In the genomic region with DNA sequence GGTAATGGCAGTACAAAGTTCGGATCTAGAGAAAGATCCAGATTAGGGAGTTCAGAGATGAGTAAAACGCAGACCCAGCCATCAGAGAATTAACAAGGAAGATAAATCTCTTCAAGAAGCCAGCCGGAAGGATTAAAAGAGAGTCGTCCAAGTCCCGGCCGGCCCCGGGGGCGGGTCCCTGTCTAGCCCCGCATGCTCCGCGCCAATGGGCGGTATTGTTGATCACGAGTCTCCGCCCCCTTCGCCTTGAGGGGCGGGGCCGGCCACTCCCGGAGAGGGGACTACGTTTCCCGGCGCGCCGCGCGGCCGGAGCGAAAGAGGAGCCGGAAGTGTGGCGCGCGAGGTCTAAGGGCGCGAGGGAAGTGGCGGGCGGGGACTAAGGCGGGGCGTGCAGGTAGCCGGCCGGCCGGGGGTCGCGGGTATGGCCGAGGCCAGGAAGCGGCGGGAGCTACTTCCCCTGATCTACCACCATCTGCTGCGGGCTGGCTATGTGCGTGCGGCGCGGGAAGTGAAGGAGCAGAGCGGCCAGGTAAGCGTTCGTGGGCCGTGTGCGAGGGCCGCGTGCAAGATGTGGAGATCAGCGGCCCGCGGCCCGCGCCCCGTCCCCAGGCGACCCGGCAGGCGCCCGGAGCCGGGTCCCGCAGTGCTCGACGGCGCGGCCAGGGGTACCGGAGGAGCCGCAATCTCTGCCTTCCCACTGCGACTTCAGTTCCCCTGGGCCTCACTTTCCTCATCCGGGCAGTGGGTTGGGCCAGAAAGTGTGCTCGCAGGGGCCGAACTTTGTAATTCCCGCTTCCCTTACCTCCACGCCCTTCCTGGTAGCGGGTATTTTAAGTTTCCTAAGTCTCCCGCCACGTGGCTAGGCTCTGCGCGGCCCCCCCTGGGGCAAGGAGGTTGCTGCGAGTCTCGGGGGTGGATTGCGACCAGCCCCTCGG, we compare ENCODE assay signal across 8 cellular contexts. TPM values are rescaled to one million over a fixed set of nuclear protein-coding genes. Genes with fewer than 3 reads are reported as not detected.
DNase-seq lines count a peak whose midpoint lies in the region; ATAC-seq and TF ChIP-seq lines count a peak whose summit lies in the region.

TSS of gene TCOF1 (plus strand) at position 372 of the 935 bp plus-strand sequence. CDS start at position 422, 50 bp downstream.

- peak; percentile 60 for DNase-seq in DMS79 treated with DMSO at 0.1 percent for 48 hours (lab: John Stamatoyannopoulos, UW)
- DNase-seq in Karpas-422 = peak; percentile 99
- peak; percentile 93 for DNase-seq in RKO (ENCODE audit: low spot score)
- peak; percentile 97 for DNase-seq in activated T-helper 1 cell treated with Interleukin-2 at 50 U/mL for 16 hours (ENCODE audit: low read depth)
- DNase-seq in esophagus squamous epithelium (lab: John Stamatoyannopoulos, UW) = peak; percentile 91
- peak; percentile 98 for DNase-seq in naive B cell

- peak within 1 kb of the TSS; percentile 97 for H3K9ac ChIP-seq in Karpas-422 (ENCODE audit: low read length)

- peaks cover 34 to 55% (median 46%) of the 10 kb centered on the region in 3 donors for H3K4me1 Mint-ChIP-seq in naive B cell
- peaks cover 47% of the 10 kb centered on the region for H3K4me1 Mint-ChIP-seq in stimulated activated memory B cell treated with anti-CD40 and anti-IgM and Interleukin-4, amounts not matched to agents 10 μg/mL and 1 μg/mL and 100 μg/mL, for 72 hours

- peak within 1 kb of the TSS; percentile 80 to 95 (median 88) for H3K4me3 Mint-ChIP-seq in naive B cell
- H3K4me3 Mint-ChIP-seq in stimulated activated memory B cell treated with anti-CD40 and anti-IgM and Interleukin-4, amounts not matched to agents 10 μg/mL and 1 μg/mL and 100 μg/mL, for 72 hours = peak within 1 kb of the TSS; percentile 92

- peak; percentile 95 for ATAC-seq in GM21825 (IDR thresholded peaks at IDR 0.05; ENCODE audit: unreplicated experiment)
- peak; percentile 92 to 96 for ATAC-seq in naive B cell (ENCODE audit: low read depth in 2 of 2)
- peak; percentile 97 for ATAC-seq in stimulated activated memory B cell treated with anti-CD40 and anti-IgM and Interleukin-4, amounts not matched to agents 10 μg/mL and 1 μg/mL and 100 μg/mL, for 72 hours

- 0 to 1% methylated on average over 12 to 51 of the region's 90 CpGs for WGBS in esophagus squamous epithelium, 2 donors

- H3K9me3 Mint-ChIP-seq in naive B cell = no peaks in the 10 kb centered on the region
- no peaks in the 10 kb centered on the region for H3K9me3 Mint-ChIP-seq in stimulated activated memory B cell treated with anti-CD40 and anti-IgM and Interleukin-4, amounts not matched to agents 10 μg/mL and 1 μg/mL and 100 μg/mL, for 72 hours

- peak within 1 kb of the TSS; percentile 59 for H2AFZ ChIP-seq in Karpas-422 (ENCODE audit: low read length)

- H3K27me3 Mint-ChIP-seq in naive B cell = no peaks in the 10 kb centered on the region
- H3K27me3 Mint-ChIP-seq in stimulated activated memory B cell treated with anti-CD40 and anti-IgM and Interleukin-4, amounts not matched to agents 10 μg/mL and 1 μg/mL and 100 μg/mL, for 72 hours = no peaks in the 10 kb centered on the region

- peak in 1 of 4 donors; percentile 42 for TF ChIP-seq POLR2A in esophagus squamous epithelium (IDR thresholded peaks at IDR 0.05)

- H3K4me3 ChIP-seq in Karpas-422 (ENCODE audit: low read length) (peak within 1 kb of the TSS; percentile 89), esophagus squamous epithelium (peak within 1 kb of the TSS; percentile 62 to 83 (median 74))

- no peaks in the 10 kb centered on the region for H3K27me3 ChIP-seq in Karpas-422 (ENCODE audit: low read length)
- H3K27me3 ChIP-seq in esophagus squamous epithelium = no peaks in the 10 kb centered on the region

- H3K4me2 ChIP-seq in Karpas-422 (ENCODE audit: low read depth, low read length, poor library complexity, severe bottlenecking) = peak within 1 kb of the TSS; percentile 85

- no peaks in the 10 kb centered on the region for H3K9me3 ChIP-seq in Karpas-422 (ENCODE audit: low read length)
- H3K9me3 ChIP-seq in esophagus squamous epithelium = no peaks in the 10 kb centered on the region

- H3K27ac ChIP-seq in Karpas-422 (ENCODE audit: low read length) = peak within 1 kb of the TSS; percentile 68
- H3K27ac ChIP-seq in esophagus squamous epithelium = peak within 1 kb of the TSS; percentile 64 to 83 (median 75)

- H3K27ac Mint-ChIP-seq in naive B cell = peak within 1 kb of the TSS; percentile 67 to 91 (median 76)
- H3K27ac Mint-ChIP-seq in stimulated activated memory B cell treated with anti-CD40 and anti-IgM and Interleukin-4, amounts not matched to agents 10 μg/mL and 1 μg/mL and 100 μg/mL, for 72 hours = peak within 1 kb of the TSS; percentile 88

- TF ChIP-seq CTCF in esophagus squamous epithelium (IDR thresholded peaks at IDR 0.05) = no peak

- H3K9me2 ChIP-seq in Karpas-422 (replicated peaks; ENCODE audit: insufficient read depth, low read length) = no peaks in the 10 kb centered on the region

- intact Hi-C loops in esophagus squamous epithelium (cut with DNase I) = loop anchor here (10.0 kb wide), 1 partner anchor 83 kb away; no protein-coding TSS in a partner anchor

- H3K79me2 ChIP-seq in Karpas-422 (ENCODE audit: low read length) = peaks cover 48% of the 10 kb centered on the region

- H3K36me3 ChIP-seq in Karpas-422 (ENCODE audit: insufficient read depth, low read length) (peaks cover 25% of the 10 kb centered on the region; the same call in 1 of the 2 replicates), esophagus squamous epithelium (peaks cover 0 to 29% (median 5%) of the 10 kb centered on the region in 3 donors)

- H3K36me3 Mint-ChIP-seq in naive B cell = peaks cover 10 to 14% of the 10 kb centered on the region in 2 donors
- peaks cover 24% of the 10 kb centered on the region for H3K36me3 Mint-ChIP-seq in stimulated activated memory B cell treated with anti-CD40 and anti-IgM and Interleukin-4, amounts not matched to agents 10 μg/mL and 1 μg/mL and 100 μg/mL, for 72 hours

- peaks cover 14% of the 10 kb centered on the region for H4K20me1 ChIP-seq in Karpas-422 (ENCODE audit: insufficient read depth, low read depth, low read length)

- H3K4me1 ChIP-seq in Karpas-422 (ENCODE audit: low read length) (peaks cover 43% of the 10 kb centered on the region), esophagus squamous epithelium (peaks cover 12 to 27% (median 15%) of the 10 kb centered on the region in 3 donors)

RNA-seq across cellular contexts. Expression of gene TCOF1, which starts in this region (rescaled TPM):
- 23.0 and 42.6 TPM in 2 replicates for total RNA-seq in Karpas-422 (2014; rRNA removed; shearing (Covaris generic); ENCODE audit: low replicate concordance)
- total RNA-seq in esophagus squamous epithelium = 10 to 100 TPM; 18.2 to 41.4 (median 24.8) TPM
- 10 to 100 TPM in 2 of 6 donors, 1 to 10 TPM in 4; 5.1 to 31.2 (median 9.3) TPM for polyA plus RNA-seq in naive B cell (ENCODE audit: low read depth in 6 of 6)

Comparison
In these comparisons a context has a peak if more than half of its experiments do, and no peak if none do; other contexts are left out.
1. Peak in every context shown above with its lines: DNase-seq, ATAC-seq, H3K4me3 ChIP-seq and H3K27ac ChIP-seq.